Comparison of ENCODE assay signal across 18 cellular contexts in genomic region chr7:45061807-45062206, GRCh38. TPM values are rescaled to one million over a fixed set of nuclear protein-coding genes. Genes with fewer than 3 reads are reported as not detected.
DNase-seq lines count a peak whose midpoint lies in the region; ATAC-seq, FAIRE-seq and TF ChIP-seq lines count a peak whose summit lies in the region.
"Had no signal": no experiment of that assay in that cellular context is flagged by ENCODE, and none has a peak within 500 bp of the region (broad histone marks: within the 10 kb centered on the region; RNA-seq: fewer than 3 reads in every experiment).

No MANE protein-coding gene starts in this region.

- H3K36me3 Mint-ChIP-seq in CD14-positive monocyte, result peaks cover 67 to 86% of the 10 kb centered on the region in 2 donors
- peaks cover 92% of the 10 kb centered on the region for H3K36me3 Mint-ChIP-seq in CD4-positive, alpha-beta T cell (ENCODE audit: low read depth)
- peaks cover 80% of the 10 kb centered on the region for H3K36me3 Mint-ChIP-seq in activated CD4-positive, alpha-beta memory T cell treated with anti-CD3 and anti-CD28 coated beads, Interleukin-2, amount 10 ng/mL, durations not matched to agents 7 days and 5 days (ENCODE audit: low read depth)
- H3K36me3 Mint-ChIP-seq in effector memory CD8-positive, alpha-beta T cell (ENCODE audit: insufficient read depth), result peaks cover 71% of the 10 kb centered on the region

- ATAC-seq in CD4-positive, alpha-beta T cell (ENCODE audit: poor library complexity), result no peak
- ATAC-seq in effector memory CD8-positive, alpha-beta T cell (replicated peaks), result no peak
- ATAC-seq: left cardiac atrium had no signal

- CTCF ChIA-PET in CD4-positive, alpha-beta T cell (lab: Charles Lee), result no interaction called here
- CTCF ChIA-PET in activated CD4-positive, alpha-beta memory T cell treated with anti-CD3 and anti-CD28 coated beads, Interleukin-2, amount 10 ng/mL, durations not matched to agents 7 days and 5 days (lab: Charles Lee), result interaction anchor here (1.5 to 2.6 kb wide), 2 partner anchors 75 to 88 kb away, joined by 3 to 9 read pairs; no protein-coding TSS in a partner anchor

- POLR2A ChIA-PET in CD4-positive, alpha-beta T cell (lab: Charles Lee), result no interaction called here
- POLR2A ChIA-PET in activated CD4-positive, alpha-beta memory T cell treated with anti-CD3 and anti-CD28 coated beads, Interleukin-2, amount 10 ng/mL, durations not matched to agents 7 days and 5 days (lab: Charles Lee), result interaction anchor here (0.6 to 1.2 kb wide), 3 partner anchors 49 to 97 kb away, joined by 3 read pairs; partner anchors contain the start of gene TBRG4

- DNase-seq in CD14-positive monocyte (ENCODE audit: low spot score) (no peak), GM19239 (ENCODE audit: insufficient read length, low spot score) (no peak), urothelium cell line (ENCODE audit: low spot score) (no peak)
- DNase-seq in CD4-positive, alpha-beta T cell, result no peak
- DNase-seq in activated CD4-positive, alpha-beta memory T cell treated with anti-CD3 and anti-CD28 coated beads, Interleukin-2, amount 10 ng/mL, durations not matched to agents 7 days and 5 days, result no peak
- no peak for DNase-seq in effector memory CD8-positive, alpha-beta T cell
- no peak for DNase-seq in stimulated activated naive CD4-positive, alpha-beta T cell treated with Interleukin-2 at 50 U/mL for 16 hours (lab: John Stamatoyannopoulos, UW)
- DNase-seq: Caco-2, cortex of kidney, H7, Karpas-422, left cardiac atrium, NCI-H187, NCI-H226 had no signal

- H3K4me1 Mint-ChIP-seq in CD14-positive monocyte, result peaks cover 45% of the 10 kb centered on the region
- H3K4me1 Mint-ChIP-seq in CD4-positive, alpha-beta T cell (ENCODE audit: low read depth), result peaks cover 71% of the 10 kb centered on the region
- H3K4me1 Mint-ChIP-seq in activated CD4-positive, alpha-beta memory T cell treated with anti-CD3 and anti-CD28 coated beads, Interleukin-2, amount 10 ng/mL, durations not matched to agents 7 days and 5 days, result peaks cover 53% of the 10 kb centered on the region
- H3K4me1 Mint-ChIP-seq in effector memory CD8-positive, alpha-beta T cell (ENCODE audit: low read depth in 2 of 2), result peaks cover 45 to 55% of the 10 kb centered on the region in 2 donors
- H3K4me1 Mint-ChIP-seq: nephron had no signal

- peaks cover 0 to 1% (median 0%) of the 10 kb centered on the region in 3 donors for H3K27me3 Mint-ChIP-seq in CD14-positive monocyte (ENCODE audit: low read depth in 3 of 3)
- H3K27me3 Mint-ChIP-seq in CD4-positive, alpha-beta T cell, result no peaks in the 10 kb centered on the region
- H3K27me3 Mint-ChIP-seq in activated CD4-positive, alpha-beta memory T cell treated with anti-CD3 and anti-CD28 coated beads, Interleukin-2, amount 10 ng/mL, durations not matched to agents 7 days and 5 days, result no peaks in the 10 kb centered on the region
- H3K27me3 Mint-ChIP-seq in effector memory CD8-positive, alpha-beta T cell, result no peaks in the 10 kb centered on the region
- H3K27me3 Mint-ChIP-seq: memory B cell, type B pancreatic cell had no signal

- no peaks in the 10 kb centered on the region for H3K27me3 ChIP-seq in CD4-positive, alpha-beta T cell (ENCODE audit: control insufficient read depth, insufficient read depth, low read length)
- H3K27me3 ChIP-seq: adrenal gland had no signal

- peak overlapping the region; percentile 37 for H3K27ac ChIP-seq in CD4-positive, alpha-beta T cell (ENCODE audit: low read depth, low read length)
- H3K27ac ChIP-seq: adrenal gland had no signal

- TF ChIP-seq CTCF in CD14-positive monocyte (IDR thresholded peaks at IDR 0.05), result no peak
- TF ChIP-seq CTCF in CD4-positive, alpha-beta T cell (IDR thresholded peaks at IDR 0.05), result no peak

- FAIRE-seq in GM19239 (lab: Jason Lieb, UNC), result no peak
- FAIRE-seq in urothelium cell line (lab: Jason Lieb, UNC), result no peak

- intact Hi-C loops in CD14-positive monocyte (cut with micrococcal nuclease), result no loop called here
- intact Hi-C loops in CD4-positive, alpha-beta T cell (cut with DNase I, micrococcal nuclease), result no loop called here

- no peak overlapping the region for H3K4me3 Mint-ChIP-seq in CD14-positive monocyte
- H3K4me3 Mint-ChIP-seq in CD4-positive, alpha-beta T cell, result no peak overlapping the region
- no peak overlapping the region for H3K4me3 Mint-ChIP-seq in activated CD4-positive, alpha-beta memory T cell treated with anti-CD3 and anti-CD28 coated beads, Interleukin-2, amount 10 ng/mL, durations not matched to agents 7 days and 5 days
- peak overlapping the region; percentile 34 to 52 for H3K4me3 Mint-ChIP-seq in effector memory CD8-positive, alpha-beta T cell
- H3K4me3 Mint-ChIP-seq: memory B cell, nephron, type B pancreatic cell had no signal

- peak overlapping the region; percentile 38 to 84 (median 58) for H3K27ac Mint-ChIP-seq in CD14-positive monocyte
- peak overlapping the region; percentile 72 for H3K27ac Mint-ChIP-seq in CD4-positive, alpha-beta T cell
- H3K27ac Mint-ChIP-seq in activated CD4-positive, alpha-beta memory T cell treated with anti-CD3 and anti-CD28 coated beads, Interleukin-2, amount 10 ng/mL, durations not matched to agents 7 days and 5 days, result peak overlapping the region; percentile 28
- peak overlapping the region; percentile 18 to 64 for H3K27ac Mint-ChIP-seq in effector memory CD8-positive, alpha-beta T cell
- H3K27ac Mint-ChIP-seq: nephron, type B pancreatic cell had no signal

- no peaks in the 10 kb centered on the region for H3K9me3 Mint-ChIP-seq in CD14-positive monocyte
- H3K9me3 Mint-ChIP-seq in CD4-positive, alpha-beta T cell, result no peaks in the 10 kb centered on the region
- H3K9me3 Mint-ChIP-seq in activated CD4-positive, alpha-beta memory T cell treated with anti-CD3 and anti-CD28 coated beads, Interleukin-2, amount 10 ng/mL, durations not matched to agents 7 days and 5 days, result no peaks in the 10 kb centered on the region
- no peaks in the 10 kb centered on the region for H3K9me3 Mint-ChIP-seq in effector memory CD8-positive, alpha-beta T cell
- H3K9me3 Mint-ChIP-seq: memory B cell, nephron, type B pancreatic cell had no signal

- no peaks in the 10 kb centered on the region for H3K9me3 ChIP-seq in CD4-positive, alpha-beta T cell (ENCODE audit: control insufficient read depth, low read length)
- H3K9me3 ChIP-seq: adrenal gland, Caco-2 had no signal

RNA-seq across cellular contexts. Expression of gene NACAD, which starts 27.0 kb away (rescaled TPM):
- polyA plus RNA-seq in CD14-positive monocyte, result not detected
- total RNA-seq in CD4-positive, alpha-beta T cell, result under 1 TPM; 0.08 to 0.14 TPM
- total RNA-seq in activated CD4-positive, alpha-beta memory T cell treated with anti-CD3 and anti-CD28 coated beads, Interleukin-2, amount 10 ng/mL, durations not matched to agents 7 days and 5 days, result under 1 TPM in 1 of 2 experiments, not detected in 1; 0.60 TPM

RNA-seq across cellular contexts. Expression of gene TBRG4, which starts 49.7 kb away (rescaled TPM):
- 10 to 100 TPM; 32.7 to 38.4 TPM for polyA plus RNA-seq in CD14-positive monocyte
- 100 to 1,000 TPM; 104 to 105 TPM for total RNA-seq in CD4-positive, alpha-beta T cell
- total RNA-seq in activated CD4-positive, alpha-beta memory T cell treated with anti-CD3 and anti-CD28 coated beads, Interleukin-2, amount 10 ng/mL, durations not matched to agents 7 days and 5 days, result 100 to 1,000 TPM in 1 of 2 experiments, 10 to 100 TPM in 1; 98.8 to 103 TPM

Comparison
In these comparisons a context has a peak if more than half of its experiments do, and no peak if none do; other contexts are left out.
1. H3K4me3 Mint-ChIP-seq: peak in effector memory CD8-positive, alpha-beta T cell (2 of 2); none in CD14-positive monocyte (0 of 2), CD4-positive, alpha-beta T cell (single experiment) and activated CD4-positive, alpha-beta memory T cell treated with anti-CD3 and anti-CD28 coated beads, Interleukin-2, amount 10 ng/mL, durations not matched to agents 7 days and 5 days (single experiment).
2. Peak in every context shown above with its lines, with median percentiles within 50 percentile points of each other: H3K27ac Mint-ChIP-seq.